In the genomic region with DNA sequence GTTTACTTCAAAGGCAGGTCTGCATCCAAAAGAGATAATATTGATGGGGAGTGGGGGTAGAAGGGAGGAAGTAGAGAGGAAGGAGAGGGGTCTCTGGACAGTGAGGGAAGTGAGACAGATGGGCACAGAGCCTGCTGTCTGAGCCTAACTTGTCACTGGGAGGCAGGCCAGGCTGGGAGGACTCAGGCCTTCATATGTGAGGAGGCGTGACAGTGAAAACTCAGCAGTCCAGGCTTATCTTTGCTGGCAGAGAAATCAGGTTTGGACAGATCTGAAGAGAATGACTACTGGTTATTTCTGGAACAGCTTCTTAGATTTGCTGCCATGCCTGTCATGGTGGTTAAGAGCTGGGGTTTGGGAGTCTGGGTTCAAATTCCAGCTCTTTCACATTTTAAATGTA, we compare ENCODE assay signal across 17 cellular contexts.
DNase-seq lines count a peak whose midpoint lies in the region; TF ChIP-seq lines count a peak whose summit lies in the region.
"Had no signal": no experiment of that assay in that cellular context is flagged by ENCODE, and none has a peak within 500 bp of the region (broad histone marks: within the 10 kb centered on the region; RNA-seq: fewer than 3 reads in every experiment).

No MANE protein-coding gene starts in this region.

- H3K4me1 ChIP-seq in adrenal gland (replicated peaks in 1 of 2) (no peaks in the 10 kb centered on the region), mesenchymal stem cell (ENCODE audit: control insufficient read depth, insufficient read depth, low read depth, low read length) (no peaks in the 10 kb centered on the region)
- H3K4me1 ChIP-seq: spleen, vagina had no signal

- H2BK120ac ChIP-seq in mesenchymal stem cell (ENCODE audit: low read depth, low read length) = no peak overlapping the region

- no peak for TF ChIP-seq POLR2A in adrenal gland (IDR thresholded peaks at IDR 0.05)

- intact Hi-C loops in adrenal gland (cut with DNase I) = no loop called here

- H3K4ac ChIP-seq in mesenchymal stem cell (ENCODE audit: low read depth in 1 of 2, low read length in 2 of 2) = no peak overlapping the region

- DNase-seq in Daoy (ENCODE audit: low read depth) (peak; percentile 28), adrenal gland (peak in 6 of 7 donors; percentile 35 to 66 (median 55)), fibroblast of pulmonary artery (ENCODE audit: low read depth) (peak; percentile 74), mesenchymal stem cell (no peak), mucosa of gallbladder (ENCODE audit: low spot score) (no peak), NCI-H345 treated with DMSO at 0.1 percent for 48 hours (lab: John Stamatoyannopoulos, UW; ENCODE audit: unreplicated experiment) (no peak), SKM-1 treated with dmso at 0.1 percent for 144 hours (lab: John Stamatoyannopoulos, UW; ENCODE audit: unreplicated experiment) (no peak)
- no peak for DNase-seq in activated effector memory CD4-positive, alpha-beta T cell treated with anti-CD3 and anti-CD28 coated beads, Interleukin-2, amount 50 U/mL, for 16 hours
- DNase-seq: activated CD8-positive, alpha-beta memory T cell treated with anti-CD3 and anti-CD28 coated beads, Interleukin-2, amount 10 ng/mL, durations not matched to agents 7 days and 5 days; activated naive CD8-positive, alpha-beta T cell treated with anti-CD3 and anti-CD28 coated beads, Interleukin-2, amount 10 ng/mL, durations not matched to agents 7 days and 5 days; effector memory CD4-positive, alpha-beta T cell; head of caudate nucleus; MM.1S; NCI-H1694; NCI-H82; spleen had no signal

- H3K27ac ChIP-seq in adrenal gland = no peak overlapping the region
- H3K27ac ChIP-seq in mesenchymal stem cell (ENCODE audit: low read length, poor library complexity, severe bottlenecking) = no peak overlapping the region
- H3K27ac ChIP-seq: spleen, vagina had no signal

- no peaks in the 10 kb centered on the region for H3K36me3 ChIP-seq in adrenal gland (replicated peaks in 1 of 2)
- no peaks in the 10 kb centered on the region for H3K36me3 ChIP-seq in mesenchymal stem cell (ENCODE audit: control insufficient read depth in 1 of 2, insufficient read depth in 2 of 2, low read depth in 1 of 2, low read length in 2 of 2)
- H3K36me3 ChIP-seq: spleen, vagina had no signal

- H2BK15ac ChIP-seq in mesenchymal stem cell (ENCODE audit: low read depth, poor library complexity, severe bottlenecking) = peak overlapping the region; percentile 16

- no peak overlapping the region for H3K18ac ChIP-seq in mesenchymal stem cell (ENCODE audit: low read depth in 1 of 2, low read length in 2 of 2)

- H3K9ac ChIP-seq in mesenchymal stem cell (ENCODE audit: low read length) = no peak overlapping the region

- no peaks in the 10 kb centered on the region for H3K27me3 ChIP-seq in adrenal gland
- peaks cover 0 to 3% of the 10 kb centered on the region in 2 experiments for H3K27me3 ChIP-seq in mesenchymal stem cell (ENCODE audit: control insufficient read depth in 1 of 2, insufficient read depth in 1 of 2, low read length in 2 of 2)
- H3K27me3 ChIP-seq: vagina had no signal

- TF ChIP-seq CTCF in adrenal gland (IDR thresholded peaks at IDR 0.05) (no peak), fibroblast of pulmonary artery (IDR thresholded peaks at IDR 0.05; ENCODE audit: low read length, missing control alignments) (no peak)

- no peaks in the 10 kb centered on the region for H3K79me1 ChIP-seq in mesenchymal stem cell (replicated peaks; ENCODE audit: low read length, poor library complexity, severe bottlenecking)

- no peak overlapping the region for H2AK5ac ChIP-seq in mesenchymal stem cell (ENCODE audit: low read length, severe bottlenecking)

- H3K4me3 ChIP-seq in adrenal gland (no peak overlapping the region), fibroblast of pulmonary artery (replicated peaks; ENCODE audit: low read depth, low read length) (no peak overlapping the region), mesenchymal stem cell (ENCODE audit: insufficient read depth in 1 of 2, low read depth in 1 of 2, low read length in 2 of 2) (no peak overlapping the region)
- H3K4me3 ChIP-seq: spleen, vagina had no signal

- no peak overlapping the region for H3K4me2 ChIP-seq in mesenchymal stem cell (ENCODE audit: low read length, poor library complexity, severe bottlenecking)

- no peak overlapping the region for H4K91ac ChIP-seq in mesenchymal stem cell (ENCODE audit: low read length)

- no peak overlapping the region for H2BK12ac ChIP-seq in mesenchymal stem cell (ENCODE audit: low read length in 2 of 2)

- no peak overlapping the region for H2AFZ ChIP-seq in mesenchymal stem cell (ENCODE audit: low read depth, low read length)

- H3K23ac ChIP-seq in mesenchymal stem cell (ENCODE audit: low read length in 2 of 2) = no peak overlapping the region

- H3K9me3 ChIP-seq in adrenal gland (replicated peaks in 1 of 3) (no peaks in the 10 kb centered on the region), mesenchymal stem cell (ENCODE audit: control insufficient read depth, low read length) (peaks cover 3% of the 10 kb centered on the region)
- H3K9me3 ChIP-seq: vagina had no signal

- WGBS in adrenal gland, 4 donors = 43 to 55% (median 49%) methylated on average over 1 of the region's 1 CpG
- WGBS in mesenchymal stem cell = 100% methylated on average over 1 of the region's 1 CpG

- H4K8ac ChIP-seq in mesenchymal stem cell (ENCODE audit: low read length) = no peak overlapping the region

- no peak overlapping the region for H2BK5ac ChIP-seq in mesenchymal stem cell (ENCODE audit: low read depth, low read length, poor library complexity, severe bottlenecking)

- H3K14ac ChIP-seq in mesenchymal stem cell (ENCODE audit: low read length in 2 of 2) = no peak overlapping the region

Comparison
In these comparisons a context has a peak if more than half of its experiments do, and no peak if none do; other contexts are left out.
1. DNase-seq: peak in Daoy (single experiment), adrenal gland (6 of 7) and fibroblast of pulmonary artery (single experiment); none in mesenchymal stem cell (single experiment), mucosa of gallbladder (single experiment), activated effector memory CD4-positive, alpha-beta T cell treated with anti-CD3 and anti-CD28 coated beads, Interleukin-2, amount 50 U/mL, for 16 hours (single experiment), NCI-H345 treated with DMSO at 0.1 percent for 48 hours (single experiment) and SKM-1 treated with dmso at 0.1 percent for 144 hours (single experiment).